In genomic region chr7:106966121-106966520, GRCh38 we compare ENCODE assay signal across 16 cellular contexts.
A peak's percentile ranks its signal among the peaks of the same experiment; 100 is the strongest.
DNase-seq lines count a peak whose midpoint lies in the region; ATAC-seq, FAIRE-seq and TF ChIP-seq lines count a peak whose summit lies in the region.
"Had no signal": no experiment of that assay in that cellular context is flagged by ENCODE, and none has a peak within 500 bp of the region (broad histone marks: within the 10 kb centered on the region; RNA-seq: fewer than 3 reads in every experiment).

No MANE protein-coding gene starts in this region.

- DNase-seq in GM23248 (peak; percentile 8), Karpas-422 (peak; percentile 24), K562 (ENCODE audit: extremely low read depth in 1 of 4, low spot score in 3 of 4) (no peak), mesendoderm (peak; percentile 78), type B pancreatic cell (ENCODE audit: extremely low spot score, unreplicated experiment) (no peak)
- no peak for DNase-seq in activated CD4-positive, alpha-beta T cell treated with anti-CD3 and anti-CD28 coated beads for 48 hours
- DNase-seq: 8988T; AML-193; Caco-2; CD8-positive, alpha-beta memory T cell; DMS 273 treated with DMSO at 0.1 percent for 48 hours; HCEC 1CT had no signal

- FAIRE-seq in K562 (lab: Jason Lieb, UNC), result no peak

- no peak for TF ChIP-seq RAD21 in K562 (CRISPR knock-in tag; conservative IDR thresholded peaks at IDR 0.05 in 1 of 2, IDR thresholded peaks at IDR 0.05 in 1 of 2)

- H4K20me1 ChIP-seq in GM23248 (ENCODE audit: insufficient read depth) (no peaks in the 10 kb centered on the region), Karpas-422 (ENCODE audit: insufficient read depth, low read depth, low read length) (no peaks in the 10 kb centered on the region), K562 (replicated peaks; ENCODE audit: control insufficient read depth, insufficient read depth, low read length) (no peaks in the 10 kb centered on the region)
- H4K20me1 ChIP-seq: BLaER1 had no signal

- no TSS peak for BruUV-seq in K562 (replicated peaks; lab: Mats Ljungman, UMichigan)

- 79 to 95% methylated on average over 2 of the region's 2 CpGs for WGBS in GM23248 (ENCODE audit: low coverage in 1 of 2, low lambda C conversion rate in 2 of 2, missing lambda C conversion rate in 2 of 2), 2 experiments
- 55% methylated on average over 2 of the region's 2 CpGs for WGBS in K562 (ENCODE audit: insufficient coverage, low coverage, missing lambda C conversion rate)
- no CpG with 5 or more reads among the region's 2 CpGs for WGBS in mesendoderm (ENCODE audit: extremely low coverage, insufficient coverage, low lambda C conversion rate)

- no peak overlapping the region for H3K23ac ChIP-seq in mesendoderm (ENCODE audit: low read length)

- no peaks in the 10 kb centered on the region for H3K79me1 ChIP-seq in mesendoderm (ENCODE audit: low read length)

- H3K18ac ChIP-seq in mesendoderm (ENCODE audit: low read length), result no peak overlapping the region

- H3K9me1 ChIP-seq in K562 (ENCODE audit: control insufficient read depth, insufficient read depth, low read length), result no peaks in the 10 kb centered on the region

- H3K27me3 Mint-ChIP-seq in type B pancreatic cell, result peaks cover 3% of the 10 kb centered on the region

- H3K27ac Mint-ChIP-seq in type B pancreatic cell, result no peak overlapping the region
- H3K27ac Mint-ChIP-seq: CD8-positive, alpha-beta memory T cell had no signal

- H3K4me1 Mint-ChIP-seq in type B pancreatic cell (ENCODE audit: unreplicated experiment), result no peaks in the 10 kb centered on the region
- H3K4me1 Mint-ChIP-seq: CD8-positive, alpha-beta memory T cell had no signal

- H3K9ac ChIP-seq in GM23248 (no peak overlapping the region), Karpas-422 (ENCODE audit: low read length) (no peak overlapping the region), K562 (ENCODE audit: insufficient read depth in 1 of 2, low read depth in 2 of 2, low read length in 2 of 2) (peak overlapping the region in 1 of 2 experiments; percentile 37; a peak in 1 of 4 replicates), mesendoderm (ENCODE audit: low read length) (no peak overlapping the region)
- H3K9ac ChIP-seq: BLaER1 had no signal

- no peaks in the 10 kb centered on the region for H3K9me3 ChIP-seq in GM23248 (ENCODE audit: low read depth)
- H3K9me3 ChIP-seq in Karpas-422 (ENCODE audit: low read length), result no peaks in the 10 kb centered on the region
- no peaks in the 10 kb centered on the region; the same call in 1 of the 2 replicates for H3K9me3 ChIP-seq in K562 (replicated peaks; ENCODE audit: control insufficient read depth, insufficient read depth, low read depth, low read length)
- H3K9me3 ChIP-seq: BLaER1, Caco-2 had no signal

- H3K4me2 ChIP-seq in GM23248 (ENCODE audit: unreplicated experiment) (no peak overlapping the region), Karpas-422 (ENCODE audit: low read depth, low read length, poor library complexity, severe bottlenecking) (no peak overlapping the region), K562 (ENCODE audit: insufficient read depth, low read length) (no peak overlapping the region), mesendoderm (ENCODE audit: low read length) (no peak overlapping the region)
- H3K4me2 ChIP-seq: BLaER1 had no signal

- H3K36me3 ChIP-seq in GM23248 (ENCODE audit: low read depth) (no peaks in the 10 kb centered on the region), Karpas-422 (ENCODE audit: insufficient read depth, low read length) (no peaks in the 10 kb centered on the region), K562 (ENCODE audit: control insufficient read depth, insufficient read depth, low read length) (no peaks in the 10 kb centered on the region), mesendoderm (ENCODE audit: control insufficient read depth, insufficient read depth, low read length) (no peaks in the 10 kb centered on the region)
- H3K36me3 ChIP-seq: BLaER1 had no signal

- H4K5ac ChIP-seq in mesendoderm (ENCODE audit: low read length), result no peak overlapping the region

- no peaks in the 10 kb centered on the region for H3K9me2 ChIP-seq in GM23248 (ENCODE audit: insufficient read depth)
- H3K9me2 ChIP-seq in Karpas-422 (replicated peaks; ENCODE audit: insufficient read depth, low read length), result no peaks in the 10 kb centered on the region

- ATAC-seq in K562 (peak; percentile 46), GM21528 (IDR thresholded peaks at IDR 0.05; ENCODE audit: low FRiP score, unreplicated experiment) (no peak), HG03280 (IDR thresholded peaks at IDR 0.05; ENCODE audit: unreplicated experiment) (no peak)

- no peaks in the 10 kb centered on the region for H3K36me3 Mint-ChIP-seq in type B pancreatic cell

- POLR2A ChIA-PET in K562 (lab: Yijun Ruan, JAX), result interaction anchor here (0.9 to 2.2 kb wide), 3 partner anchors 13 to 209 kb away, joined by 3 to 9 read pairs (median 3); no protein-coding TSS in a partner anchor

- H3K4me1 ChIP-seq in GM23248 (ENCODE audit: insufficient read depth) (no peaks in the 10 kb centered on the region), Karpas-422 (ENCODE audit: low read length) (peaks cover 22% of the 10 kb centered on the region), K562 (replicated peaks in 1 of 2; ENCODE audit: control insufficient read depth in 2 of 2, insufficient read depth in 2 of 2, low read length in 2 of 2) (peaks cover 9 to 11% of the 10 kb centered on the region in 2 experiments; a peak in 3 of 5 replicates), mesendoderm (ENCODE audit: control insufficient read depth, low read depth, low read length) (peaks cover 14% of the 10 kb centered on the region)
- H3K4me1 ChIP-seq: BLaER1, Caco-2 had no signal

- no peak overlapping the region for H2AK5ac ChIP-seq in mesendoderm (ENCODE audit: low read length)

- H3K27ac ChIP-seq in GM23248 (no peak overlapping the region), Karpas-422 (ENCODE audit: low read length) (no peak overlapping the region), K562 (ENCODE audit: extremely low read depth, low read depth, low read length) (no peak overlapping the region), mesendoderm (ENCODE audit: low read depth, low read length) (peak overlapping the region; percentile 62)
- H3K27ac ChIP-seq: BLaER1, HL-60 had no signal

- H3K56ac ChIP-seq in mesendoderm (ENCODE audit: low read length), result peak overlapping the region; percentile 50

- no peak overlapping the region for H2AFZ ChIP-seq in GM23248
- H2AFZ ChIP-seq in Karpas-422 (ENCODE audit: low read length), result no peak overlapping the region
- peak overlapping the region; percentile 30 for H2AFZ ChIP-seq in K562 (ENCODE audit: low read depth, low read length)

- no peak overlapping the region for H3K4me3 Mint-ChIP-seq in type B pancreatic cell
- H3K4me3 Mint-ChIP-seq: CD8-positive, alpha-beta memory T cell had no signal

- TF ChIP-seq CTCF in K562 (IDR thresholded peaks at IDR 0.05 in 2 of 3, conservative IDR thresholded peaks at IDR 0.05 in 1 of 3; ENCODE audit: insufficient read depth in 2 of 3, low read depth in 1 of 3, low read length in 3 of 3), result no peak
- TF ChIP-seq CTCF in type B pancreatic cell (conservative IDR thresholded peaks at IDR 0.05), result no peak

- H3F3A ChIP-seq in GM23248 (ENCODE audit: insufficient read depth), result no peaks in the 10 kb centered on the region

- peak overlapping the region; percentile 8 for H2BK5ac ChIP-seq in mesendoderm (ENCODE audit: low read length)

- in situ Hi-C loops in GM23248 (cut with MboI) (no loop called here), K562 (cut with MboI) (no loop called here)

- H3K4ac ChIP-seq in mesendoderm (ENCODE audit: low read depth, low read length), result peak overlapping the region; percentile 1

- no peak overlapping the region for H2BK120ac ChIP-seq in mesendoderm (ENCODE audit: low read depth, low read length)

- TF ChIP-seq EP300 in K562 (IDR thresholded peaks at IDR 0.05; ENCODE audit: low read length), result no peak

- H3K4me3 ChIP-seq in GM23248 (no peak overlapping the region), Karpas-422 (ENCODE audit: low read length) (no peak overlapping the region), K562 (no peak overlapping the region), mesendoderm (ENCODE audit: low read length) (no peak overlapping the region)
- H3K4me3 ChIP-seq: BLaER1 had no signal

- H3K9me3 Mint-ChIP-seq in type B pancreatic cell, result no peaks in the 10 kb centered on the region
- H3K9me3 Mint-ChIP-seq: CD8-positive, alpha-beta memory T cell had no signal

- H2BK15ac ChIP-seq in mesendoderm (replicated peaks; ENCODE audit: low read depth), result no peak overlapping the region

- H3K27me3 ChIP-seq in GM23248 (replicated peaks; ENCODE audit: insufficient read depth) (peaks cover 15% of the 10 kb centered on the region; the same call in 1 of the 2 replicates), Karpas-422 (ENCODE audit: low read length) (no peaks in the 10 kb centered on the region), K562 (ENCODE audit: control insufficient read depth in 2 of 2, insufficient read depth in 2 of 2, low read length in 2 of 2) (no peaks in the 10 kb centered on the region), mesendoderm (ENCODE audit: insufficient read depth, low read length, poor library complexity) (no peaks in the 10 kb centered on the region)
- H3K27me3 ChIP-seq: BLaER1 had no signal

- no peak for TF ChIP-seq POLR2A in K562 (conservative IDR thresholded peaks at IDR 0.05)

- no peak overlapping the region for H4K8ac ChIP-seq in mesendoderm (ENCODE audit: low read depth, low read length)

- H3K79me2 ChIP-seq in GM23248 (ENCODE audit: insufficient read depth) (no peaks in the 10 kb centered on the region), Karpas-422 (ENCODE audit: low read length) (no peaks in the 10 kb centered on the region), K562 (ENCODE audit: control insufficient read depth, insufficient read depth, low read length) (no peaks in the 10 kb centered on the region), mesendoderm (ENCODE audit: control insufficient read depth, insufficient read depth, low read length) (no peaks in the 10 kb centered on the region)

- CTCF ChIA-PET in K562 (lab: Yijun Ruan, JAX; ENCODE audit: low intra/inter-chr PET ratio), result no interaction called here

- intact Hi-C loops in K562 (cut with micrococcal nuclease), result no loop called here

TF ChIP-seq in K562, 482 proteins besides CTCF, POLR2A, EP300 and RAD21:
- TF ChIP-seq TAF7 (tag; IDR thresholded peaks at IDR 0.05) (no peak), SRSF3 (IDR thresholded peaks at IDR 0.05; ENCODE audit: insufficient read depth, low read length) (no peak), ZNF140 (CRISPR knock-in tag; IDR thresholded peaks at IDR 0.05) (no peak), ATF7 (IDR thresholded peaks at IDR 0.05) (no peak)

Comparison
In these comparisons a context has a peak if more than half of its experiments do, and no peak if none do; other contexts are left out.
1. DNase-seq: peak in GM23248 (single experiment), Karpas-422 (single experiment) and mesendoderm (single experiment); none in K562 (0 of 4), type B pancreatic cell (single experiment) and activated CD4-positive, alpha-beta T cell treated with anti-CD3 and anti-CD28 coated beads for 48 hours (single experiment).